ENCODE assay signal across 24 cellular contexts in genomic region chr11:125481531-125481930, GRCh38. TPM values are rescaled to one million over a fixed set of nuclear protein-coding genes. Genes with fewer than 3 reads are reported as not detected.
DNase-seq lines count a peak whose midpoint lies in the region; ATAC-seq and TF ChIP-seq lines count a peak whose summit lies in the region.
"Had no signal": no experiment of that assay in that cellular context is flagged by ENCODE, and none has a peak within 500 bp of the region (broad histone marks: within the 10 kb centered on the region; RNA-seq: fewer than 3 reads in every experiment).

No MANE protein-coding gene starts in this region.

- H3K27me3 Mint-ChIP-seq in stimulated activated naive CD8-positive, alpha-beta T cell treated with anti-CD3 and anti-CD28 coated beads, Interleukin-15, amount 100 ng/mL, for 72 hours = no peaks in the 10 kb centered on the region
- peaks cover 0 to 9% (median 2%) of the 10 kb centered on the region in 5 donors for H3K27me3 Mint-ChIP-seq in naive thymus-derived CD8-positive, alpha-beta T cell

- H3K9me3 Mint-ChIP-seq in stimulated activated naive CD8-positive, alpha-beta T cell treated with anti-CD3 and anti-CD28 coated beads, Interleukin-15, amount 100 ng/mL, for 72 hours = no peaks in the 10 kb centered on the region
- H3K9me3 Mint-ChIP-seq in naive thymus-derived CD8-positive, alpha-beta T cell = no peaks in the 10 kb centered on the region
- H3K9me3 Mint-ChIP-seq: activated T-helper 2 cell treated with anti-CD3 and anti-CD28 coated beads, Interferon-gamma antibody, Interleukin-2, Interleukin-4, amounts not matched to agents 10 μg/mL and 5 μg/mL and 100 μg/mL, durations not matched to agents 14 hours and 24 hours and 36 hours; naive B cell; stimulated activated naive B cell treated with anti-CD40 and anti-IgM and Interleukin-4, amounts not matched to agents 10 μg/mL and 1 μg/mL and 100 μg/mL, for 72 hours had no signal

- ATAC-seq in foreskin keratinocyte (peak; percentile 74), GM21717 (IDR thresholded peaks at IDR 0.05; ENCODE audit: unreplicated experiment) (no peak)
- no peak for ATAC-seq in stimulated activated naive CD8-positive, alpha-beta T cell treated with anti-CD3 and anti-CD28 coated beads, Interleukin-15, amount 100 ng/mL, for 72 hours
- no peak for ATAC-seq in naive thymus-derived CD8-positive, alpha-beta T cell
- ATAC-seq: GM12878; heart right ventricle; left lung; stimulated activated naive B cell treated with anti-CD40 and anti-IgM and Interleukin-4, amounts not matched to agents 10 μg/mL and 1 μg/mL and 100 μg/mL, for 72 hours had no signal

- POLR2A ChIA-PET in RWPE1 (lab: Yijun Ruan, JAX; ENCODE audit: low non-redundant PET) = no interaction called here
- POLR2A ChIA-PET in naive thymus-derived CD8-positive, alpha-beta T cell (lab: Charles Lee) = no interaction called here

- no peaks in the 10 kb centered on the region for H3K27me3 ChIP-seq in foreskin keratinocyte
- H3K27me3 ChIP-seq: adrenal gland, left lung, uterus had no signal

- H3K27ac Mint-ChIP-seq in stimulated activated naive CD8-positive, alpha-beta T cell treated with anti-CD3 and anti-CD28 coated beads, Interleukin-15, amount 100 ng/mL, for 72 hours = no peak overlapping the region
- H3K27ac Mint-ChIP-seq in naive thymus-derived CD8-positive, alpha-beta T cell = no peak overlapping the region
- H3K27ac Mint-ChIP-seq: activated T-helper 2 cell treated with anti-CD3 and anti-CD28 coated beads, Interferon-gamma antibody, Interleukin-2, Interleukin-4, amounts not matched to agents 10 μg/mL and 5 μg/mL and 100 μg/mL, durations not matched to agents 14 hours and 24 hours and 36 hours; naive B cell had no signal

- CTCF ChIA-PET in RWPE1 (lab: Yijun Ruan, JAX) = no interaction called here

- H3K4me3 Mint-ChIP-seq in stimulated activated naive CD8-positive, alpha-beta T cell treated with anti-CD3 and anti-CD28 coated beads, Interleukin-15, amount 100 ng/mL, for 72 hours = no peak overlapping the region
- H3K4me3 Mint-ChIP-seq in naive thymus-derived CD8-positive, alpha-beta T cell = no peak overlapping the region
- H3K4me3 Mint-ChIP-seq: stimulated activated naive B cell treated with anti-CD40 and anti-IgM and Interleukin-4, amounts not matched to agents 10 μg/mL and 1 μg/mL and 100 μg/mL, for 72 hours had no signal

- no peaks in the 10 kb centered on the region for H3K4me1 Mint-ChIP-seq in stimulated activated naive CD8-positive, alpha-beta T cell treated with anti-CD3 and anti-CD28 coated beads, Interleukin-15, amount 100 ng/mL, for 72 hours
- H3K4me1 Mint-ChIP-seq in naive thymus-derived CD8-positive, alpha-beta T cell = peaks cover 0 to 6% (median 0%) of the 10 kb centered on the region in 4 donors
- H3K4me1 Mint-ChIP-seq: naive B cell; stimulated activated naive B cell treated with anti-CD40 and anti-IgM and Interleukin-4, amounts not matched to agents 10 μg/mL and 1 μg/mL and 100 μg/mL, for 72 hours had no signal

- H3K27ac ChIP-seq in RWPE1 (peak overlapping the region; percentile 46), foreskin keratinocyte (no peak overlapping the region)
- H3K27ac ChIP-seq: adrenal gland, GM23248, heart right ventricle, left lung, uterus had no signal

- TF ChIP-seq CTCF in RWPE1 (conservative IDR thresholded peaks at IDR 0.05; ENCODE audit: low read depth) (no peak), foreskin keratinocyte (conservative IDR thresholded peaks at IDR 0.05) (no peak)

- H3K36me3 Mint-ChIP-seq in naive thymus-derived CD8-positive, alpha-beta T cell = no peaks in the 10 kb centered on the region
- H3K36me3 Mint-ChIP-seq: naive B cell; stimulated activated naive B cell treated with anti-CD40 and anti-IgM and Interleukin-4, amounts not matched to agents 10 μg/mL and 1 μg/mL and 100 μg/mL, for 72 hours had no signal

- DNase-seq in C1 segment of cervical spinal cord (lab: John Stamatoyannopoulos, UW) (peak in 12 of 14 donors; percentile 21 to 86 (median 72)), RWPE1 (ENCODE audit: low spot score) (no peak), foreskin keratinocyte (peak; percentile 36 to 57), midbrain (lab: John Stamatoyannopoulos, UW) (peak; percentile 89), NCI-H524 treated with DMSO at 0.1 percent for 48 hours (lab: John Stamatoyannopoulos, UW) (no peak)
- no peak for DNase-seq in stimulated activated naive CD8-positive, alpha-beta T cell treated with anti-CD3 and anti-CD28 coated beads, Interleukin-15, amount 100 ng/mL, for 72 hours
- DNase-seq in naive thymus-derived CD8-positive, alpha-beta T cell = no peak
- DNase-seq: ACHN; adrenal gland; GM23248; heart right ventricle; Kasumi-1; left lung; naive B cell; NCI-H1417; NCI-H345; Right ventricle myocardium superior; stimulated activated naive B cell treated with anti-CD40 and anti-IgM and Interleukin-4, amounts not matched to agents 10 μg/mL and 1 μg/mL and 100 μg/mL, for 72 hours; uterus had no signal

- peaks cover 7% of the 10 kb centered on the region for H3K4me1 ChIP-seq in foreskin keratinocyte
- H3K4me1 ChIP-seq: adrenal gland, left lung, uterus had no signal

RNA-seq across cellular contexts. Expression of gene FEZ1, which starts 14.5 kb away (rescaled TPM):
- 197 and 228 TPM in 2 replicates for total RNA-seq in foreskin keratinocyte
- 166 and 204 TPM in 2 replicates for polyA plus RNA-seq in foreskin keratinocyte
- total RNA-seq in naive thymus-derived CD8-positive, alpha-beta T cell = not detected
- 10 to 100 TPM in 1 of 3 donors, 1 to 10 TPM in 2; 1.1 to 11.6 (median 1.7) TPM for polyA plus RNA-seq in naive thymus-derived CD8-positive, alpha-beta T cell
- total RNA-seq: HT-29; T-helper 2 cell treated with Interferon-gamma antibody and Interleukin-4, amounts not matched to agents 100 ng/mL and 5 ng/mL, for 36 hours had no signal

Comparison
In these comparisons a context has a peak if more than half of its experiments do, and no peak if none do; other contexts are left out.
1. DNase-seq: peak in C1 segment of cervical spinal cord (12 of 14), foreskin keratinocyte (2 of 2) and midbrain (single experiment); none in RWPE1 (single experiment), stimulated activated naive CD8-positive, alpha-beta T cell treated with anti-CD3 and anti-CD28 coated beads, Interleukin-15, amount 100 ng/mL, for 72 hours (0 of 2), NCI-H524 treated with DMSO at 0.1 percent for 48 hours (single experiment) and naive thymus-derived CD8-positive, alpha-beta T cell (0 of 10).
2. RNA of gene FEZ1, which starts 14.5 kb away (total RNA-seq): 197 to 228 TPM in foreskin keratinocyte; not detected in naive thymus-derived CD8-positive, alpha-beta T cell; every median in the first group is over 100 times any median in the second.